Comparison of ENCODE assay signal across 16 cellular contexts in the genomic region with DNA sequence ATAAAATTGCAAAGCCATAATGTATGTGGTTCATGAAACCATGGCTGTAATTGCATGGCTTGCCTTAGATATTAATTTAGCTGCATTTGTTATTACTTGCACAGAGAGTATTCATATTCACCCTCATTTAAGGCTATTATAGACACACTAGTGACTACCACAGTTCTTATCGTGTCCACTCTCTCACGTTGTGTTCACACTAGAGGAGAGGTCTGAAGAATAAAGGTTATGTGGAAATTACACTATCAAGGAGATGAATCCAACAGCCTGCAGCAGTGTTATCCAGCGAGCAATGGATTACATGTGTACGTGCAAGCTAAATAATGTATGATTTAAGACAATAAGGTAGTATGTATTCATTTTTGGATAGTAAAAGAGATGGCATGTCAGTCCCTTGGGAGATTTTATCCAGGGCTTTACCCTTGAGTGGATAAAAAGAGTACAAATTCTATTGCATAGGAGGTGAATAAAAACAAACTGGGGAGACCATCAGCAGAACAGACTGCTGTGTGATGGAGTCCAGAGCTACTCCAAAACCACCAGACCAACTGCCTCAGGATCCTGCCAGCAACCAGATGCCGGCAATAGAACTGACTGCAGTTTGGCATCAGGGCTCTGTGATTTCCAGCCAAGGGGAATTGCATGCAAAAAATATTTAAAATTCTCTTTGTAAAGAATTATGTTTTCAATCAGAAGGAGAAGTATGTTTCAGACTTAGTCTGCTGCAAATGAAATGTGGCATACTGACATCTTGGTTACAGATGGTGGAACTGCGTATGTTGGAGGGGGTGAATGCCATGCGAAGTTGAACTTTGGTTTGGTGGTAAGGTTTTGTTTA.
DNase-seq lines count a peak whose midpoint lies in the region; ATAC-seq, FAIRE-seq and TF ChIP-seq lines count a peak whose summit lies in the region.
"Had no signal": no experiment of that assay in that cellular context is flagged by ENCODE, and none has a peak within 500 bp of the region (broad histone marks: within the 10 kb centered on the region; RNA-seq: fewer than 3 reads in every experiment).

No MANE protein-coding gene starts in this region.

- in situ Hi-C loops in gastrocnemius medialis (cut with MboI; ENCODE audit: low sequenced_read_pairs in 4 of 4): no loop called here

- H3K9me3 ChIP-seq in heart right ventricle: no peaks in the 10 kb centered on the region
- H3K9me3 ChIP-seq in gastrocnemius medialis: no peaks in the 10 kb centered on the region
- H3K9me3 ChIP-seq: neutrophil had no signal

- DNase-seq in GM12892 (ENCODE audit: insufficient read length) (no peak), amniotic epithelial cell (ENCODE audit: low read depth) (peak; percentile 59), heart right ventricle (peak; percentile 15 to 29), stromal cell of bone marrow (ENCODE audit: low read depth) (peak; percentile 38), gastrocnemius medialis (no peak)
- no peak for DNase-seq in activated naive CD4-positive, alpha-beta T cell treated with Interleukin-2 at 50 U/mL for 16 hours
- no peak for DNase-seq in activated effector memory CD4-positive, alpha-beta T cell treated with anti-CD3 and anti-CD28 coated beads, Interleukin-2, amount 50 U/mL, for 16 hours
- DNase-seq: activated CD8-positive, alpha-beta T cell treated with anti-CD3 and anti-CD28 coated beads, Interleukin-2, amount 10 ng/mL, durations not matched to agents 7 days and 5 days; brain microvascular endothelial cell; CD8-positive, alpha-beta T cell; foreskin melanocyte; KG1; stimulated activated naive B cell treated with anti-CD40 and anti-IgM and Interleukin-4, amounts not matched to agents 10 μg/mL and 1 μg/mL and 100 μg/mL, for 72 hours had no signal

- TF ChIP-seq POLR2A in GM12892 (IDR thresholded peaks at IDR 0.05; ENCODE audit: low read depth, low read length) (no peak), gastrocnemius medialis (IDR thresholded peaks at IDR 0.05) (no peak)

- ATAC-seq in heart right ventricle (peak; percentile 72 to 93 (median 84)), gastrocnemius medialis (no peak)
- ATAC-seq: activated CD8-positive, alpha-beta T cell treated with anti-CD3 and anti-CD28 coated beads, Interleukin-2, amount 10 ng/mL, durations not matched to agents 7 days and 5 days; CD8-positive, alpha-beta T cell; Panc1 had no signal

- intact Hi-C loops in heart right ventricle (cut with DNase I) (loop anchor here in 1 of 10 donors (10.0 kb wide), 1 partner anchor 327 kb away; no protein-coding TSS in a partner anchor), gastrocnemius medialis (cut with DNase I; ENCODE audit: low total_unique reads) (no loop called here)

- H3K4me1 ChIP-seq in heart right ventricle (peaks cover 2 to 61% (median 32%) of the 10 kb centered on the region in 9 donors), gastrocnemius medialis (peaks cover 19 to 44% of the 10 kb centered on the region in 2 donors)

- H3K27me3 ChIP-seq in heart right ventricle: no peaks in the 10 kb centered on the region
- no peaks in the 10 kb centered on the region for H3K27me3 ChIP-seq in gastrocnemius medialis
- H3K27me3 ChIP-seq: brain microvascular endothelial cell, neutrophil had no signal

- H3K4me3 ChIP-seq in heart right ventricle (no peak overlapping the region), gastrocnemius medialis (no peak overlapping the region)
- H3K4me3 ChIP-seq: skin epidermis had no signal

- no peaks in the 10 kb centered on the region for H3K36me3 ChIP-seq in heart right ventricle
- no peaks in the 10 kb centered on the region for H3K36me3 ChIP-seq in gastrocnemius medialis
- H3K36me3 ChIP-seq: brain microvascular endothelial cell, neutrophil had no signal

- TF ChIP-seq CTCF in heart right ventricle (IDR thresholded peaks at IDR 0.05): no peak
- no peak for TF ChIP-seq CTCF in gastrocnemius medialis (IDR thresholded peaks at IDR 0.05 in 4 of 5, conservative IDR thresholded peaks at IDR 0.05 in 1 of 5)

- WGBS in heart right ventricle, 2 donors: 57 to 66% methylated on average over 7 of the region's 7 CpGs

- peak overlapping the region in 6 of 10 donors; percentile 6 to 28 (median 19) for H3K27ac ChIP-seq in heart right ventricle
- H3K27ac ChIP-seq in gastrocnemius medialis: no peak overlapping the region
- H3K27ac ChIP-seq: brain microvascular endothelial cell, neutrophil had no signal

- peak; percentile 67 for FAIRE-seq in GM12892 (lab: Jason Lieb, UNC)

Comparison
In these comparisons a context has a peak if more than half of its experiments do, and no peak if none do; other contexts are left out.
1. DNase-seq: peak in amniotic epithelial cell (single experiment), heart right ventricle (2 of 2) and stromal cell of bone marrow (single experiment); none in GM12892 (single experiment), gastrocnemius medialis (0 of 2), activated naive CD4-positive, alpha-beta T cell treated with Interleukin-2 at 50 U/mL for 16 hours (single experiment) and activated effector memory CD4-positive, alpha-beta T cell treated with anti-CD3 and anti-CD28 coated beads, Interleukin-2, amount 50 U/mL, for 16 hours (single experiment).
2. ATAC-seq: peak in heart right ventricle (8 of 8); none in gastrocnemius medialis (0 of 2).
3. H3K27ac ChIP-seq: peak in heart right ventricle (6 of 10); none in gastrocnemius medialis (0 of 4).